ENCODE assay signal across 2 cellular contexts in the genomic region with DNA sequence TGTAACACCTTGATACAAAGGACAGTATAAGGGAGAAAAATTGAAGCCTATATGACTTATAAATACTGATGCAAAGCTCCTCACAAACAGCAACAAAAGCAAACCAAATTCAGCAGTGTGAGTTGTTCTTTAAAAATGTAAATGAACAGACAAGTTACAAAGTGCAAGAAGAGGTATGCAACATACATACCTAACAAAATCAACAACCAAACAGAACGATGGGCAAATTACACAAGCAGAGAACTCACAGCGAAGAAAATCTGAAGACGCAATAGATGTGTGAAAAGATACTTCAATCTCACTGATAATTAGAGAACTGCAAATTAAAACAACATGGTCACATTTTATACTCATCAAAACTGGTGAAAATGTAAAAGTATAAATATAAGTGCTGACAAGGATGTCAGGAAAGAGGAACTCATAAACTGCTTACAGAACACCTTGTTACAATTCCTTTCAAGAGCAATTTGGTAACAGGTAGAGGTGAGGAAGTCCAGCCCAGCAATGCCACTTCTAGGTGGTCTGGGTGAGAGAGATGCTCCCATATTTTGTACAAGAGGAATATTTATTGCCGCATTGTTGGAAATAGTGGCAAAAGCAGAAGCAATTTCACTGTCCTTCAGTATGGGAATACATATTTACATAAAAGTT.
TF ChIP-seq lines count a peak whose summit lies in the region.

No MANE protein-coding gene starts in this region.

TF ChIP-seq in IMR-90, 13 proteins besides CTCF, POLR2A, EP300 and RAD21:
- TF ChIP-seq FOS (IDR thresholded peaks at IDR 0.05; ENCODE audit: low read depth, low read length) (no peak), CEBPB (IDR thresholded peaks at IDR 0.05; ENCODE audit: low read depth, low read length) (peak; percentile 27; the same call in 1 of the 2 replicates)
- TF ChIP-seq, protein P1, sequence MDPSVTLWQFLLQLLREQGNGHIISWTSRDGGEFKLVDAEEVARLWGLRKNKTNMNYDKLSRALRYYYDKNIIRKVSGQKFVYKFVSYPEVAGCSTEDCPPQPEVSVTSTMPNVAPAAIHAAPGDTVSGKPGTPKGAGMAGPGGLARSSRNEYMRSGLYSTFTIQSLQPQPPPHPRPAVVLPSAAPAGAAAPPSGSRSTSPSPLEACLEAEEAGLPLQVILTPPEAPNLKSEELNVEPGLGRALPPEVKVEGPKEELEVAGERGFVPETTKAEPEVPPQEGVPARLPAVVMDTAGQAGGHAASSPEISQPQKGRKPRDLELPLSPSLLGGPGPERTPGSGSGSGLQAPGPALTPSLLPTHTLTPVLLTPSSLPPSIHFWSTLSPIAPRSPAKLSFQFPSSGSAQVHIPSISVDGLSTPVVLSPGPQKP (IDR thresholded peaks at IDR 0.05; ENCODE audit: borderline replicate concordance, low read depth, low read length): no peak
TF ChIP-seq in IMR-90: peak in this region for 1.

TF ChIP-seq in K562, 482 proteins besides CTCF, POLR2A, EP300 and RAD21:
- TF ChIP-seq, protein P2, sequence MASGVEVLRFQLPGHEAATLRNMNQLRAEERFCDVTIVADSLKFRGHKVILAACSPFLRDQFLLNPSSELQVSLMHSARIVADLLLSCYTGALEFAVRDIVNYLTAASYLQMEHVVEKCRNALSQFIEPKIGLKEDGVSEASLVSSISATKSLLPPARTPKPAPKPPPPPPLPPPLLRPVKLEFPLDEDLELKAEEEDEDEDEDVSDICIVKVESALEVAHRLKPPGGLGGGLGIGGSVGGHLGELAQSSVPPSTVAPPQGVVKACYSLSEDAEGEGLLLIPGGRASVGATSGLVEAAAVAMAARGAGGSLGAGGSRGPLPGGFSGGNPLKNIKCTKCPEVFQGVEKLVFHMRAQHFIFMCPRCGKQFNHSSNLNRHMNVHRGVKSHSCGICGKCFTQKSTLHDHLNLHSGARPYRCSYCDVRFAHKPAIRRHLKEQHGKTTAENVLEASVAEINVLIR (CRISPR knock-in tag; IDR thresholded peaks at IDR 0.05): no peak
- TF ChIP-seq RBM25 (IDR thresholded peaks at IDR 0.05; ENCODE audit: low read depth, low read length, severe bottlenecking) (peak; percentile 45), KDM1A (IDR thresholded peaks at IDR 0.05) (0 out of 4 replicates have a peak, but pooled peaks of 1 of the 2 experiments have one; percentile 13), SPI1 (IDR thresholded peaks at IDR 0.05; ENCODE audit: borderline replicate concordance, low read depth, low read length) (peak; percentile 49; the same call in 1 of the 2 replicates)
TF ChIP-seq in K562: peak in this region for 3.
